In the genomic region with DNA sequence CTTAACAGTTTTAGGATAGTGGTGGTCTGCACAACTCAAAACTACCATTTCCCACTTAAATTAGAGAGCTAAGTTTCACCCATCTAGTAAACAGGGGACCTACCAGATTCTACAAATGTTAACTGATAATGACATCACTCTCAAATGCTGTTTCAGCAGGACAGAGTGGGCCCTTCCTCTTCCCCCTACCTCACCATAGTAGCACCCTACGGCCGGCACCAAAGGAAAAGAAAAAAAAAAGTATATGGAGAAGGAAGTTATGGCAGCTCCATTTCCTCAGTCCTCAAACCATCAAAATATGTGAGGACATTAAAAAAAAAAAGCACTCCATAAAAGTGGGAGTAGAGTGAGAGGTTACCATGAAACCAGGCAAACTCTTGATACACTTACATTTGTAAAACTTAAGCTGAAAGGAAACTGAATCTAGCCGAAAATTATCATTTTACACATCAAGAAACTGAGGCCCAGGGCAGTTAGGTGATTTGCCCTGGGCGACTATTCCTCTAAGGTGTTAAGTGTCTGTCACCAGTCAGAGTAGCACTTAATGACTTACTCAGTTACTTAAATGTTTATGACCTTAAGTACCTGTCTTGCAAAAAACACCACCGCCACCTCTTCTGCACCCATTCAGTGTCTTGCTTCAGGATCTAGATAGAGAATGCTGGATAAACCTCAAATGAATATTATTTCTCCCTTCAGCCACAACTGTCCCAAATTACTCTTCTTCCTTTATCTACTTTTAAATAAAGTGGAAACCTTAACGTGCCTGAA, we compare ENCODE assay signal across 8 cellular contexts. TPM values are rescaled to one million over a fixed set of nuclear protein-coding genes. Genes with fewer than 3 reads are reported as not detected.
DNase-seq lines count a peak whose midpoint lies in the region; ATAC-seq and TF ChIP-seq lines count a peak whose summit lies in the region.

No MANE protein-coding gene starts in this region.

- no peaks in the 10 kb centered on the region for H3K9me3 Mint-ChIP-seq in activated T-helper 1 cell treated with anti-CD3 and anti-CD28 coated beads, Interleukin-12 subunit alpha, Interleukin-12 subunit beta, Interleukin-2, Interleukin-4 antibody, amounts not matched to agents 30 ng/mL and 10 ng/mL and 1 ng/mL, durations not matched to agents 14 hours and 24 hours and 36 hours

- H3K27ac Mint-ChIP-seq in activated T-helper 1 cell treated with anti-CD3 and anti-CD28 coated beads, Interleukin-12 subunit alpha, Interleukin-12 subunit beta, Interleukin-2, Interleukin-4 antibody, amounts not matched to agents 30 ng/mL and 10 ng/mL and 1 ng/mL, durations not matched to agents 14 hours and 24 hours and 36 hours: peak overlapping the region; percentile 96

- POLR2A ChIA-PET in HEK293 (lab: Yijun Ruan, JAX): interaction anchor here (0.5 to 1.7 kb wide), 3 partner anchors 51 to 310 kb away, joined by 4 to 6 read pairs (median 4); no protein-coding TSS in a partner anchor

- no peak for TF ChIP-seq POLR2A in stomach (IDR thresholded peaks at IDR 0.05)

- H3K4me1 Mint-ChIP-seq in activated T-helper 1 cell treated with anti-CD3 and anti-CD28 coated beads, Interleukin-12 subunit alpha, Interleukin-12 subunit beta, Interleukin-2, Interleukin-4 antibody, amounts not matched to agents 30 ng/mL and 10 ng/mL and 1 ng/mL, durations not matched to agents 14 hours and 24 hours and 36 hours (ENCODE audit: low read depth): peaks cover 75% of the 10 kb centered on the region

- no peak for ATAC-seq in GM21717 (IDR thresholded peaks at IDR 0.05; ENCODE audit: unreplicated experiment)

- no peak for TF ChIP-seq CTCF in BE2C (IDR thresholded peaks at IDR 0.05; ENCODE audit: low read depth, low read length)
- no peak for TF ChIP-seq CTCF in HEK293 (tag by site-specific recombination; IDR thresholded peaks at IDR 0.05)
- no peak for TF ChIP-seq CTCF in stomach (IDR thresholded peaks at IDR 0.05)

- peaks cover 9% of the 10 kb centered on the region for H3K36me3 ChIP-seq in BE2C
- H3K36me3 ChIP-seq in HEK293 (ENCODE audit: control insufficient read depth in 2 of 2, insufficient read depth in 1 of 2, low read length in 2 of 2): peaks cover 0 to 9% of the 10 kb centered on the region in 2 experiments; a peak in 1 of 3 replicates
- H3K36me3 ChIP-seq in iPS-20b (ENCODE audit: insufficient read depth, low read depth, low read length): 0 out of 2 replicates have a peak, but pooled peaks cover 3% of the 10 kb centered on the region
- H3K36me3 ChIP-seq in stomach: no peaks in the 10 kb centered on the region

- DNase-seq in BE2C: no peak
- DNase-seq in activated T-helper 1 cell treated with anti-CD3 and anti-CD28 coated beads, Interleukin-12 subunit alpha, Interleukin-12 subunit beta, Interleukin-2, Interleukin-4 antibody, amounts not matched to agents 30 ng/mL and 10 ng/mL and 1 ng/mL, durations not matched to agents 14 hours and 24 hours and 36 hours (ENCODE audit: low spot score): no peak
- no peak for DNase-seq in stomach
- DNase-seq in SKM-1 treated with dmso at 0.1 percent for 144 hours (lab: John Stamatoyannopoulos, UW; ENCODE audit: unreplicated experiment): no peak
- DNase-seq in cerebellar nuclear complex (lab: John Stamatoyannopoulos, UW): no peak

- intact Hi-C loops in activated T-helper 1 cell treated with anti-CD3 and anti-CD28 coated beads, Interleukin-12 subunit alpha, Interleukin-12 subunit beta, Interleukin-2, Interleukin-4 antibody, amounts not matched to agents 30 ng/mL and 10 ng/mL and 1 ng/mL, durations not matched to agents 14 hours and 24 hours and 36 hours (cut with micrococcal nuclease): loop anchor here (1.0 to 10.0 kb wide), 4 partner anchors 11 to 1706 kb away; a partner anchor contains a TSS
- intact Hi-C loops in stomach (cut with DNase I; ENCODE audit: low total_unique reads): no loop called here

- no peaks in the 10 kb centered on the region for H3K9me3 ChIP-seq in BE2C
- no peaks in the 10 kb centered on the region for H3K9me3 ChIP-seq in HEK293 (ENCODE audit: control insufficient read depth, insufficient read depth, low read depth, low read length)
- no peaks in the 10 kb centered on the region for H3K9me3 ChIP-seq in iPS-20b (ENCODE audit: insufficient read depth, low read depth, low read length)
- no peaks in the 10 kb centered on the region for H3K9me3 ChIP-seq in stomach

- peaks cover 32% of the 10 kb centered on the region for H3K36me3 Mint-ChIP-seq in activated T-helper 1 cell treated with anti-CD3 and anti-CD28 coated beads, Interleukin-12 subunit alpha, Interleukin-12 subunit beta, Interleukin-2, Interleukin-4 antibody, amounts not matched to agents 30 ng/mL and 10 ng/mL and 1 ng/mL, durations not matched to agents 14 hours and 24 hours and 36 hours (ENCODE audit: low read depth)

- H3K4me1 ChIP-seq in BE2C: peaks cover 3% of the 10 kb centered on the region; the same call in 1 of the 2 replicates
- H3K4me1 ChIP-seq in HEK293 (ENCODE audit: control insufficient read depth, insufficient read depth, low read length): peaks cover under 1% of the 10 kb centered on the region; the same call in 1 of the 2 replicates
- peaks cover 22% of the 10 kb centered on the region; the same call in 1 of the 2 replicates for H3K4me1 ChIP-seq in iPS-20b (ENCODE audit: insufficient read depth, low read length)
- peaks cover 34 to 69% (median 51%) of the 10 kb centered on the region in 4 donors for H3K4me1 ChIP-seq in stomach

- H3K27ac ChIP-seq in HEK293 (ENCODE audit: extremely low read depth, low read depth, low read length) (no peak overlapping the region), iPS-20b (ENCODE audit: low read length) (no peak overlapping the region), stomach (peak overlapping the region; percentile 3 to 100 (median 100))

- CTCF ChIA-PET in HEK293 (lab: Yijun Ruan, JAX): interaction anchor here (0.6 to 0.7 kb wide), 2 partner anchors 57 to 157 kb away, joined by 3 read pairs; no protein-coding TSS in a partner anchor

- TF ChIP-seq EP300 in stomach (IDR thresholded peaks at IDR 0.05): no peak

- H3K27me3 Mint-ChIP-seq in activated T-helper 1 cell treated with anti-CD3 and anti-CD28 coated beads, Interleukin-12 subunit alpha, Interleukin-12 subunit beta, Interleukin-2, Interleukin-4 antibody, amounts not matched to agents 30 ng/mL and 10 ng/mL and 1 ng/mL, durations not matched to agents 14 hours and 24 hours and 36 hours (ENCODE audit: insufficient read depth): no peaks in the 10 kb centered on the region

- H3K4me3 Mint-ChIP-seq in activated T-helper 1 cell treated with anti-CD3 and anti-CD28 coated beads, Interleukin-12 subunit alpha, Interleukin-12 subunit beta, Interleukin-2, Interleukin-4 antibody, amounts not matched to agents 30 ng/mL and 10 ng/mL and 1 ng/mL, durations not matched to agents 14 hours and 24 hours and 36 hours: peak overlapping the region; percentile 97

- 1 to 5% (median 1%) methylated on average over 6 of the region's 6 CpGs for WGBS in stomach, 5 donors

- peak overlapping the region; percentile 90; the same call in 1 of the 2 replicates for H3K9ac ChIP-seq in iPS-20b (ENCODE audit: low read depth, low read length)

- H3K27me3 ChIP-seq in BE2C (no peaks in the 10 kb centered on the region), iPS-20b (ENCODE audit: insufficient read depth, low read length) (no peaks in the 10 kb centered on the region), stomach (no peaks in the 10 kb centered on the region)

- H3K4me3 ChIP-seq in BE2C (ENCODE audit: low read depth, low read length): peak overlapping the region; percentile 99
- H3K4me3 ChIP-seq in HEK293 (ENCODE audit: low read depth, low read length): peak overlapping the region; percentile 83
- H3K4me3 ChIP-seq in iPS-20b (ENCODE audit: low read length): peak overlapping the region; percentile 91
- H3K4me3 ChIP-seq in stomach: peak overlapping the region; percentile 73 to 93 (median 84)

TF ChIP-seq in HEK293, 187 proteins besides CTCF, POLR2A, EP300 and RAD21 (continues in another document):
- peak; percentile 55 for TF ChIP-seq ZNF335 (tag by site-specific recombination; conservative IDR thresholded peaks at IDR 0.05)
- TF ChIP-seq, protein P1, sequence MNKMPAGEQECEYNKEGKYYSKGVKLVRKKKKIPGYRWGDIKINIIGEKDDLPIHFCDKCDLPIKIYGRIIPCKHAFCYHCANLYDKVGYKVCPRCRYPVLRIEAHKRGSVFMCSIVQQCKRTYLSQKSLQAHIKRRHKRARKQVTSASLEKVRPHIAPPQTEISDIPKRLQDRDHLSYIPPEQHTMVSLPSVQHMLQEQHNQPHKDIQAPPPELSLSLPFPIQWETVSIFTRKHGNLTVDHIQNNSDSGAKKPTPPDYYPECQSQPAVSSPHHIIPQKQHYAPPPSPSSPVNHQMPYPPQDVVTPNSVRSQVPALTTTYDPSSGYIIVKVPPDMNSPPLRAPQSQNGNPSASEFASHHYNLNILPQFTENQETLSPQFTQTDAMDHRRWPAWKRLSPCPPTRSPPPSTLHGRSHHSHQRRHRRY (tag by site-specific recombination; IDR thresholded peaks at IDR 0.05): no peak
- TF ChIP-seq ZNF629 (tag by site-specific recombination; IDR thresholded peaks at IDR 0.05): no peak
- TF ChIP-seq ZNF423 (tag by site-specific recombination; IDR thresholded peaks at IDR 0.05): no peak
- TF ChIP-seq, protein P2, sequence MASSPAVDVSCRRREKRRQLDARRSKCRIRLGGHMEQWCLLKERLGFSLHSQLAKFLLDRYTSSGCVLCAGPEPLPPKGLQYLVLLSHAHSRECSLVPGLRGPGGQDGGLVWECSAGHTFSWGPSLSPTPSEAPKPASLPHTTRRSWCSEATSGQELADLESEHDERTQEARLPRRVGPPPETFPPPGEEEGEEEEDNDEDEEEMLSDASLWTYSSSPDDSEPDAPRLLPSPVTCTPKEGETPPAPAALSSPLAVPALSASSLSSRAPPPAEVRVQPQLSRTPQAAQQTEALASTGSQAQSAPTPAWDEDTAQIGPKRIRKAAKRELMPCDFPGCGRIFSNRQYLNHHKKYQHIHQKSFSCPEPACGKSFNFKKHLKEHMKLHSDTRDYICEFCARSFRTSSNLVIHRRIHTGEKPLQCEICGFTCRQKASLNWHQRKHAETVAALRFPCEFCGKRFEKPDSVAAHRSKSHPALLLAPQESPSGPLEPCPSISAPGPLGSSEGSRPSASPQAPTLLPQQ (tag by site-specific recombination; IDR thresholded peaks at IDR 0.05): peak; percentile 98
- TF ChIP-seq ZNF555 (tag by site-specific recombination; conservative IDR thresholded peaks at IDR 0.05): no peak

RNA-seq across cellular contexts. Expression of a gene that starts 2.7 kb away (rescaled TPM):
- 25.0 TPM for polyA plus RNA-seq in BE2C (2012; ENCODE audit: insufficient read depth, insufficient read length, low read depth)
- total RNA-seq in activated T-helper 1 cell treated with anti-CD3 and anti-CD28 coated beads, Interleukin-12 subunit alpha, Interleukin-12 subunit beta, Interleukin-2, Interleukin-4 antibody, amounts not matched to agents 30 ng/mL and 10 ng/mL and 1 ng/mL, durations not matched to agents 14 hours and 24 hours and 36 hours: 36.6 and 40.2 TPM in 2 replicates
- total RNA-seq in stomach: 10 to 100 TPM; 12.3 to 55.4 (median 28.0) TPM
- polyA plus RNA-seq in stomach: 1 to 10 TPM; 3.4 to 5.2 (median 4.9) TPM

RNA-seq across cellular contexts. Expression of a gene that starts 56.7 kb away (rescaled TPM):
- polyA plus RNA-seq in BE2C (2012; ENCODE audit: insufficient read depth, insufficient read length, low read depth): 36.5 TPM
- 41.4 and 41.7 TPM in 2 replicates for total RNA-seq in activated T-helper 1 cell treated with anti-CD3 and anti-CD28 coated beads, Interleukin-12 subunit alpha, Interleukin-12 subunit beta, Interleukin-2, Interleukin-4 antibody, amounts not matched to agents 30 ng/mL and 10 ng/mL and 1 ng/mL, durations not matched to agents 14 hours and 24 hours and 36 hours
- total RNA-seq in stomach: 10 to 100 TPM in 3 of 5 donors, 1 to 10 TPM in 2; 4.7 to 45.0 (median 23.2) TPM
- polyA plus RNA-seq in stomach: 10 to 100 TPM; 15.5 to 28.4 (median 20.5) TPM

Comparison
In these comparisons a context has a peak if more than half of its experiments do, and no peak if none do; other contexts are left out.
1. H3K27ac ChIP-seq: peak in stomach (5 of 5); none in HEK293 (single experiment) and iPS-20b (single experiment).
2. Peak in every context shown above with its lines, with median percentiles within 50 percentile points of each other: H3K4me3 ChIP-seq.